ENCODE assay signal across 1 cellular context in genomic region chrX:52934704-52935468, GRCh38.
A peak's percentile ranks its signal among the peaks of the same experiment; 100 is the strongest.
TF ChIP-seq lines count a peak whose summit lies in the region.

No MANE protein-coding gene starts in this region.

TF ChIP-seq in K562, 482 proteins besides CTCF, POLR2A, EP300 and RAD21 (continued from another document and continues in another):
- TF ChIP-seq, protein P1, sequence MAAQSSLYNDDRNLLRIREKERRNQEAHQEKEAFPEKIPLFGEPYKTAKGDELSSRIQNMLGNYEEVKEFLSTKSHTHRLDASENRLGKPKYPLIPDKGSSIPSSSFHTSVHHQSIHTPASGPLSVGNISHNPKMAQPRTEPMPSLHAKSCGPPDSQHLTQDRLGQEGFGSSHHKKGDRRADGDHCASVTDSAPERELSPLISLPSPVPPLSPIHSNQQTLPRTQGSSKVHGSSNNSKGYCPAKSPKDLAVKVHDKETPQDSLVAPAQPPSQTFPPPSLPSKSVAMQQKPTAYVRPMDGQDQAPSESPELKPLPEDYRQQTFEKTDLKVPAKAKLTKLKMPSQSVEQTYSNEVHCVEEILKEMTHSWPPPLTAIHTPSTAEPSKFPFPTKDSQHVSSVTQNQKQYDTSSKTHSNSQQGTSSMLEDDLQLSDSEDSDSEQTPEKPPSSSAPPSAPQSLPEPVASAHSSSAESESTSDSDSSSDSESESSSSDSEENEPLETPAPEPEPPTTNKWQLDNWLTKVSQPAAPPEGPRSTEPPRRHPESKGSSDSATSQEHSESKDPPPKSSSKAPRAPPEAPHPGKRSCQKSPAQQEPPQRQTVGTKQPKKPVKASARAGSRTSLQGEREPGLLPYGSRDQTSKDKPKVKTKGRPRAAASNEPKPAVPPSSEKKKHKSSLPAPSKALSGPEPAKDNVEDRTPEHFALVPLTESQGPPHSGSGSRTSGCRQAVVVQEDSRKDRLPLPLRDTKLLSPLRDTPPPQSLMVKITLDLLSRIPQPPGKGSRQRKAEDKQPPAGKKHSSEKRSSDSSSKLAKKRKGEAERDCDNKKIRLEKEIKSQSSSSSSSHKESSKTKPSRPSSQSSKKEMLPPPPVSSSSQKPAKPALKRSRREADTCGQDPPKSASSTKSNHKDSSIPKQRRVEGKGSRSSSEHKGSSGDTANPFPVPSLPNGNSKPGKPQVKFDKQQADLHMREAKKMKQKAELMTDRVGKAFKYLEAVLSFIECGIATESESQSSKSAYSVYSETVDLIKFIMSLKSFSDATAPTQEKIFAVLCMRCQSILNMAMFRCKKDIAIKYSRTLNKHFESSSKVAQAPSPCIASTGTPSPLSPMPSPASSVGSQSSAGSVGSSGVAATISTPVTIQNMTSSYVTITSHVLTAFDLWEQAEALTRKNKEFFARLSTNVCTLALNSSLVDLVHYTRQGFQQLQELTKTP (IDR thresholded peaks at IDR 0.05; ENCODE audit: low read depth in 1 of 2, partially characterized antibody in 2 of 2): peak; percentile 55 to 81
- TF ChIP-seq E2F1 (CRISPR knock-in tag; IDR thresholded peaks at IDR 0.05) (no peak), ZEB2 (IDR thresholded peaks at IDR 0.05) (no peak), HMG20A (CRISPR knock-in tag; conservative IDR thresholded peaks at IDR 0.05) (no peak), SUPT5H (IDR thresholded peaks at IDR 0.05) (peak; percentile 81), OTX1 (CRISPR knock-in tag; IDR thresholded peaks at IDR 0.05) (no peak), NR2C2 (CRISPR knock-in tag; IDR thresholded peaks at IDR 0.05) (no peak; the same call in 1 of the 2 replicates), NR2C2 (tag; IDR thresholded peaks at IDR 0.05) (peak; percentile 75), ARNT (IDR thresholded peaks at IDR 0.05) (no peak; a peak in 2 of 4 replicates), KDM5B (IDR thresholded peaks at IDR 0.05; ENCODE audit: insufficient replicate concordance, low read depth, low read length) (peak; percentile 64), MYC (IDR thresholded peaks at IDR 0.05; ENCODE audit: low read depth, low read length) (peak; percentile 34; the same call in 1 of the 2 replicates), MYC (CRISPR knock-in tag; IDR thresholded peaks at IDR 0.05; ENCODE audit: borderline replicate concordance, low read depth) (no peak), CC2D1A (IDR thresholded peaks at IDR 0.05) (peak; percentile 78), ZNF3 (CRISPR knock-in tag; IDR thresholded peaks at IDR 0.05) (no peak), NUFIP1 (IDR thresholded peaks at IDR 0.05; ENCODE audit: partially characterized antibody) (no peak), RB1 (IDR thresholded peaks at IDR 0.05; ENCODE audit: low read depth) (no peak), USF1 (CRISPR knock-in tag; IDR thresholded peaks at IDR 0.05) (0 out of 2 replicates have a peak, but pooled peaks have one; percentile 9), MEF2A (IDR thresholded peaks at IDR 0.05; ENCODE audit: control insufficient read depth, low read depth, low read length) (no peak), TAF7 (tag; IDR thresholded peaks at IDR 0.05) (no peak), NR1H2 (CRISPR knock-in tag; IDR thresholded peaks at IDR 0.05) (no peak), RAD51 (IDR thresholded peaks at IDR 0.05; ENCODE audit: borderline replicate concordance, low read depth) (no peak), CBX2 (IDR thresholded peaks at IDR 0.05; ENCODE audit: insufficient read depth, low read length, poor library complexity, severe bottlenecking) (no peak), ELF2 (CRISPR knock-in tag; IDR thresholded peaks at IDR 0.05) (no peak), TBP (optimal IDR thresholded peaks at IDR 0.05; ENCODE audit: low read depth, low read length) (peak; percentile 51), LCOR (CRISPR knock-in tag; IDR thresholded peaks at IDR 0.05) (peak; percentile 82), U2AF2 (optimal IDR thresholded peaks at IDR 0.05; ENCODE audit: low read depth, low read length) (no peak), ZNF354B (CRISPR knock-in tag; IDR thresholded peaks at IDR 0.05) (no peak), NR2C1 (IDR thresholded peaks at IDR 0.05) (no peak), NR2C1 (tag; IDR thresholded peaks at IDR 0.05) (0 out of 2 replicates have a peak, but pooled peaks have one; percentile 36), FUS (optimal IDR thresholded peaks at IDR 0.05; ENCODE audit: low read depth, low read length) (no peak), KHSRP (IDR thresholded peaks at IDR 0.05) (no peak), BRD9 (IDR thresholded peaks at IDR 0.05; ENCODE audit: low read depth, partially characterized antibody) (peak; percentile 48), ZKSCAN8 (CRISPR knock-in tag; IDR thresholded peaks at IDR 0.05) (no peak), ZBTB5 (IDR thresholded peaks at IDR 0.05) (no peak), NFE2 (IDR thresholded peaks at IDR 0.05; ENCODE audit: low read depth) (no peak), WHSC1 (IDR thresholded peaks at IDR 0.05; ENCODE audit: low read length) (no peak), RBM22 (IDR thresholded peaks at IDR 0.05; ENCODE audit: low read depth, low read length, poor library complexity, severe bottlenecking) (no peak)
- TF ChIP-seq, protein P2, sequence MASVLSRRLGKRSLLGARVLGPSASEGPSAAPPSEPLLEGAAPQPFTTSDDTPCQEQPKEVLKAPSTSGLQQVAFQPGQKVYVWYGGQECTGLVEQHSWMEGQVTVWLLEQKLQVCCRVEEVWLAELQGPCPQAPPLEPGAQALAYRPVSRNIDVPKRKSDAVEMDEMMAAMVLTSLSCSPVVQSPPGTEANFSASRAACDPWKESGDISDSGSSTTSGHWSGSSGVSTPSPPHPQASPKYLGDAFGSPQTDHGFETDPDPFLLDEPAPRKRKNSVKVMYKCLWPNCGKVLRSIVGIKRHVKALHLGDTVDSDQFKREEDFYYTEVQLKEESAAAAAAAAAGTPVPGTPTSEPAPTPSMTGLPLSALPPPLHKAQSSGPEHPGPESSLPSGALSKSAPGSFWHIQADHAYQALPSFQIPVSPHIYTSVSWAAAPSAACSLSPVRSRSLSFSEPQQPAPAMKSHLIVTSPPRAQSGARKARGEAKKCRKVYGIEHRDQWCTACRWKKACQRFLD (CRISPR knock-in tag; IDR thresholded peaks at IDR 0.05): no peak
- TF ChIP-seq, protein P3, sequence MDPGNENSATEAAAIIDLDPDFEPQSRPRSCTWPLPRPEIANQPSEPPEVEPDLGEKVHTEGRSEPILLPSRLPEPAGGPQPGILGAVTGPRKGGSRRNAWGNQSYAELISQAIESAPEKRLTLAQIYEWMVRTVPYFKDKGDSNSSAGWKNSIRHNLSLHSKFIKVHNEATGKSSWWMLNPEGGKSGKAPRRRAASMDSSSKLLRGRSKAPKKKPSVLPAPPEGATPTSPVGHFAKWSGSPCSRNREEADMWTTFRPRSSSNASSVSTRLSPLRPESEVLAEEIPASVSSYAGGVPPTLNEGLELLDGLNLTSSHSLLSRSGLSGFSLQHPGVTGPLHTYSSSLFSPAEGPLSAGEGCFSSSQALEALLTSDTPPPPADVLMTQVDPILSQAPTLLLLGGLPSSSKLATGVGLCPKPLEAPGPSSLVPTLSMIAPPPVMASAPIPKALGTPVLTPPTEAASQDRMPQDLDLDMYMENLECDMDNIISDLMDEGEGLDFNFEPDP (CRISPR knock-in tag; IDR thresholded peaks at IDR 0.05): no peak
- TF ChIP-seq, protein P4, sequence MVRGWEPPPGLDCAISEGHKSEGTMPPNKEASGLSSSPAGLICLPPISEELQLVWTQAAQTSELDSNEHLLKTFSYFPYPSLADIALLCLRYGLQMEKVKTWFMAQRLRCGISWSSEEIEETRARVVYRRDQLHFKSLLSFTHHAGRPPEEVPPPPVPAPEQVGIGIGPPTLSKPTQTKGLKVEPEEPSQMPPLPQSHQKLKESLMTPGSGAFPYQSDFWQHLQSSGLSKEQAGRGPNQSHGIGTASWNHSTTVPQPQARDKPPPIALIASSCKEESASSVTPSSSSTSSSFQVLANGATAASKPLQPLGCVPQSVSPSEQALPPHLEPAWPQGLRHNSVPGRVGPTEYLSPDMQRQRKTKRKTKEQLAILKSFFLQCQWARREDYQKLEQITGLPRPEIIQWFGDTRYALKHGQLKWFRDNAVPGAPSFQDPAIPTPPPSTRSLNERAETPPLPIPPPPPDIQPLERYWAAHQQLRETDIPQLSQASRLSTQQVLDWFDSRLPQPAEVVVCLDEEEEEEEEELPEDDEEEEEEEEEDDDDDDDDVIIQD (CRISPR knock-in tag; IDR thresholded peaks at IDR 0.05): no peak
- TF ChIP-seq, protein P5, sequence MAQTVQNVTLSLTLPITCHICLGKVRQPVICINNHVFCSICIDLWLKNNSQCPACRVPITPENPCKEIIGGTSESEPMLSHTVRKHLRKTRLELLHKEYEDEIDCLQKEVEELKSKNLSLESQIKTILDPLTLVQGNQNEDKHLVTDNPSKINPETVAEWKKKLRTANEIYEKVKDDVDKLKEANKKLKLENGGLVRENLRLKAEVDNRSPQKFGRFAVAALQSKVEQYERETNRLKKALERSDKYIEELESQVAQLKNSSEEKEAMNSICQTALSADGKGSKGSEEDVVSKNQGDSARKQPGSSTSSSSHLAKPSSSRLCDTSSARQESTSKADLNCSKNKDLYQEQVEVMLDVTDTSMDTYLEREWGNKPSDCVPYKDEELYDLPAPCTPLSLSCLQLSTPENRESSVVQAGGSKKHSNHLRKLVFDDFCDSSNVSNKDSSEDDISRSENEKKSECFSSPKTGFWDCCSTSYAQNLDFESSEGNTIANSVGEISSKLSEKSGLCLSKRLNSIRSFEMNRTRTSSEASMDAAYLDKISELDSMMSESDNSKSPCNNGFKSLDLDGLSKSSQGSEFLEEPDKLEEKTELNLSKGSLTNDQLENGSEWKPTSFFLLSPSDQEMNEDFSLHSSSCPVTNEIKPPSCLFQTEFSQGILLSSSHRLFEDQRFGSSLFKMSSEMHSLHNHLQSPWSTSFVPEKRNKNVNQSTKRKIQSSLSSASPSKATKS (CRISPR knock-in tag; IDR thresholded peaks at IDR 0.05): no peak
